8 cellular contexts compared by ENCODE assay signal in genomic region chr5:160260881-160261815, GRCh38. TPM values are rescaled to one million over a fixed set of nuclear protein-coding genes. Genes with fewer than 3 reads are reported as not detected.
DNase-seq lines count a peak whose midpoint lies in the region; ATAC-seq and TF ChIP-seq lines count a peak whose summit lies in the region.

No MANE protein-coding gene starts in this region.

- H3K36me3 ChIP-seq in mucosa of descending colon (ENCODE audit: low read depth): no peaks in the 10 kb centered on the region

- intact Hi-C loops in mucosa of descending colon (cut with DNase I, micrococcal nuclease): no loop called here

- TF ChIP-seq CTCF in mucosa of descending colon (IDR thresholded peaks at IDR 0.05): no peak

- no peak overlapping the region for H3K4me3 ChIP-seq in mucosa of descending colon

- DNase-seq in Daoy (ENCODE audit: low read depth) (peak; percentile 93), amniotic epithelial cell (ENCODE audit: low read depth) (peak; percentile 99), mucosa of descending colon (peak; percentile 73 to 80 (median 75)), SK-N-DZ (ENCODE audit: low spot score) (no peak), occipital lobe (lab: John Stamatoyannopoulos, UW) (no peak)

- peaks cover 27% of the 10 kb centered on the region for H3K4me1 ChIP-seq in mucosa of descending colon (ENCODE audit: low read depth)

- ATAC-seq in HG02943 (IDR thresholded peaks at IDR 0.05; ENCODE audit: low read depth, unreplicated experiment): peak; percentile 63
- ATAC-seq in mucosa of descending colon: peak; percentile 91
- ATAC-seq in HG02973 (IDR thresholded peaks at IDR 0.05; ENCODE audit: unreplicated experiment): no peak
- ATAC-seq in GM18520 (IDR thresholded peaks at IDR 0.05; ENCODE audit: unreplicated experiment): no peak

- no peaks in the 10 kb centered on the region for H3K9me3 ChIP-seq in mucosa of descending colon

RNA-seq across cellular contexts. Expression of gene FABP6, which starts 31.8 kb away (rescaled TPM):
- 5.7 and 10.7 TPM in 2 replicates for total RNA-seq in Daoy (2014; rRNA removed; shearing (Covaris generic))
- total RNA-seq in mucosa of descending colon (not detected), occipital lobe (1.4 TPM)
- 30.8 and 33.4 TPM in 2 replicates for polyA plus RNA-seq in SK-N-DZ (2014; cell fraction: cytosol; rRNA removed)
- 18.4 and 28.8 TPM in 2 replicates for polyA plus RNA-seq in SK-N-DZ (2014; cell fraction: nucleus; rRNA removed)

RNA-seq across cellular contexts. Expression of gene CCNJL, which starts 51.2 kb away (rescaled TPM):
- 6.1 and 7.0 TPM in 2 replicates for total RNA-seq in Daoy (2014; rRNA removed; shearing (Covaris generic))
- total RNA-seq in mucosa of descending colon (10 to 100 TPM in 2 of 3 donors, 1 to 10 TPM in 1; 8.7 to 32.7 (median 25.0) TPM), occipital lobe (0.78 TPM)
- 3.8 and 3.9 TPM in 2 replicates for polyA plus RNA-seq in SK-N-DZ (2014; cell fraction: cytosol; rRNA removed)
- polyA plus RNA-seq in SK-N-DZ (2014; cell fraction: nucleus; rRNA removed): 1.5 and 3.0 TPM in 2 replicates

Comparison
In these comparisons a context has a peak if more than half of its experiments do, and no peak if none do; other contexts are left out.
1. DNase-seq: peak in Daoy (single experiment), amniotic epithelial cell (single experiment) and mucosa of descending colon (3 of 3); none in SK-N-DZ (single experiment) and occipital lobe (single experiment).
2. ATAC-seq: peak in HG02943 (single experiment) and mucosa of descending colon (single experiment); none in HG02973 (single experiment) and GM18520 (single experiment).